Comparison of ENCODE assay signal across 8 cellular contexts in the genomic region with DNA sequence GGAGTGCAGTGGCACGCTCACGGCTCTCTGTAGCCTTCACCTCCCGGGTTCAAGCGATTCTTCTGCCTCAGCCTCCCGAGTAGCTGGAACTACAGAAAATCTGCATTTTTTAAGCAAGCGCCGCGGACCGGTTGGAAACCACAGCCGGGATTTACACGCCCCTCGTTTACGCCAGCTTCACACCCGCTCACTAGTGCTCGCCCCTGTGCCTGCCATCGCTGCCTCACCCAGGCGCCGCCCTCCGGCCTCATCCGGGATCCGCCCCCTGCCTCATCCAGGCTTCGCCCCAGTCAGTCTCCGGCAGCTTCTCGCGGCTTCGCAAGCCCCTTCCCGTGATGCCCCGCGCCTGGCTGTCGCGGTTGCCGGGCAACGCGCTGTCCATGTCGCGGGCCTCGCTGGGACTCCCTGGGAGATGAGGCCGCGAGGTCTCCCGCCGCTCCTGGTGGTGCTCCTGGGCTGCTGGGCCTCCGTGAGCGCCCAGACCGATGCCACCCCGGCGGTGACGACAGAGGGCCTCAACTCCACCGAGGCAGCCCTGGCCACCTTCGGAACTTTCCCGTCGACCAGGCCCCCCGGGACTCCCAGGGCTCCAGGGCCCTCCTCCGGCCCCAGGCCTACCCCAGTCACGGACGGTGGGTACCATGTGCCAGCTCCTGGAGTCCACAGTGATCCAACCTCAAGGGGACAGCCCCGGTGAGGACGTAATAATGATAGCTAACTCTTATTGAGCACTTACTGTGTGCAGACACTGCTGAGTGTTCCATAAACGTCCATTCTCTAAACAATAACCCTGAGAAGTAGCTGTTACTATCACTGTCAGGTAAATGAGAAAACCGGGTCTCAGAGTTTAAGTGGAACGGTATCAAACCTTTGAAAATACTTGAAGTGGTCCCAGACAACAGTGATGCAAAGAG. TPM values are rescaled to one million over a fixed set of nuclear protein-coding genes. Genes with fewer than 3 reads are reported as not detected.
DNase-seq lines count a peak whose midpoint lies in the region; ATAC-seq and TF ChIP-seq lines count a peak whose summit lies in the region.

A gene (plus strand): TSS at position 359 of the 914 bp plus-strand sequence. CDS start 54 bp downstream, at position 413.

- peak within 1 kb of the TSS; percentile 84 for H2AFZ ChIP-seq in H9 (ENCODE audit: low read length)

- H3K4me2 ChIP-seq in H9 (ENCODE audit: insufficient read depth, insufficient read length, low read length), result peak within 1 kb of the TSS; percentile 94

- 0 out of 2 replicates have a peak within 1 kb of the TSS, but pooled peaks have one; percentile 77 for H2BK15ac ChIP-seq in H9 (ENCODE audit: low read depth, low read length)

- H4K5ac ChIP-seq in H9 (ENCODE audit: insufficient read length, low read depth, low read length), result no peak within 1 kb of the TSS

- H3K27ac ChIP-seq in H9 (ENCODE audit: insufficient read length, low read depth, low read length), result no peak within 1 kb of the TSS

- no peaks in the 10 kb centered on the region for H3K27me3 Mint-ChIP-seq in H9 (ENCODE audit: low read depth)
- no peaks in the 10 kb centered on the region for H3K27me3 Mint-ChIP-seq in nephron (ENCODE audit: low read depth)

- H3K9me3 ChIP-seq in ES-I3 (ENCODE audit: control insufficient read depth, insufficient read depth, low read length) (no peaks in the 10 kb centered on the region), H9 (ENCODE audit: control insufficient read depth, low read depth, low read length) (no peaks in the 10 kb centered on the region), MG63 (no peaks in the 10 kb centered on the region)

- no peak within 1 kb of the TSS for H2BK5ac ChIP-seq in H9 (ENCODE audit: insufficient read length, low read length)

- no peak within 1 kb of the TSS for H4K8ac ChIP-seq in H9 (replicated peaks; ENCODE audit: insufficient read length, low read depth, low read length)

- H3K36me3 ChIP-seq in ES-I3 (ENCODE audit: insufficient read depth, low read length) (no peaks in the 10 kb centered on the region), MG63 (no peaks in the 10 kb centered on the region; the same call in 1 of the 2 replicates)

- no peaks in the 10 kb centered on the region for H3K9me3 Mint-ChIP-seq in H9
- no peaks in the 10 kb centered on the region for H3K9me3 Mint-ChIP-seq in nephron

- WGBS in H9 (ENCODE audit: extremely low coverage, insufficient read length, low lambda C conversion rate), result no CpG with 5 or more reads among the region's 60 CpGs

- no peaks in the 10 kb centered on the region for H3K79me1 ChIP-seq in H9 (ENCODE audit: insufficient read depth, low read depth, low read length, poor library complexity, severe bottlenecking)

- H3K4me1 ChIP-seq in ES-I3 (ENCODE audit: insufficient read depth, low read length), result no peaks in the 10 kb centered on the region; the same call in 1 of the 2 replicates
- no peaks in the 10 kb centered on the region for H3K4me1 ChIP-seq in H9 (ENCODE audit: insufficient read depth, low read length)

- H3K27me3 ChIP-seq in H9 (ENCODE audit: insufficient read depth, low read length), result no peaks in the 10 kb centered on the region
- no peaks in the 10 kb centered on the region for H3K27me3 ChIP-seq in MG63

- peak within 1 kb of the TSS; percentile 91 for H3K14ac ChIP-seq in H9 (ENCODE audit: insufficient read depth, low read length)

- no peak within 1 kb of the TSS for H2AK5ac ChIP-seq in H9 (ENCODE audit: insufficient read length, low read length)

- peak; percentile 100 for ATAC-seq in stimulated activated naive CD8-positive, alpha-beta T cell treated with anti-CD3 and anti-CD28 coated beads, Interleukin-15, Interleukin-2, amounts not matched to agents 100 U/mL and 50 U/mL, for 24 hours

- peak within 1 kb of the TSS; percentile 78 for H3K18ac ChIP-seq in H9 (ENCODE audit: insufficient read length, low read depth, low read length)

- H2BK120ac ChIP-seq in H9 (ENCODE audit: low read depth, low read length, poor library complexity, severe bottlenecking), result no peak within 1 kb of the TSS

- no peaks in the 10 kb centered on the region for H4K20me1 ChIP-seq in H9 (ENCODE audit: control insufficient read depth, insufficient read depth, insufficient read length)

- TF ChIP-seq CTCF in H9 (conservative IDR thresholded peaks at IDR 0.05) (no peak), fibroblast of the aortic adventitia (IDR thresholded peaks at IDR 0.05; ENCODE audit: insufficient read depth, low read length) (no peak), nephron (IDR thresholded peaks at IDR 0.05; ENCODE audit: unreplicated experiment in 3 of 3) (no peak)

- no peak within 1 kb of the TSS for H3K56ac ChIP-seq in H9 (ENCODE audit: insufficient read length, low read depth, low read length)

- peak within 1 kb of the TSS; percentile 83 to 84 for H3K4me3 Mint-ChIP-seq in H9
- H3K4me3 Mint-ChIP-seq in nephron, result peak within 1 kb of the TSS; percentile 83 to 89 (median 84)

- H3K4me3 ChIP-seq in MG63 (peak within 1 kb of the TSS; percentile 69), fibroblast of the aortic adventitia (ENCODE audit: low read depth, low read length) (peak within 1 kb of the TSS; percentile 81)

- no peak within 1 kb of the TSS for H2BK12ac ChIP-seq in H9 (ENCODE audit: insufficient read length, low read depth, low read length)

- H4K91ac ChIP-seq in H9 (ENCODE audit: insufficient read length, low read depth, low read length), result no peak within 1 kb of the TSS

- H3K27ac Mint-ChIP-seq in H9, result no peak within 1 kb of the TSS
- H3K27ac Mint-ChIP-seq in nephron, result peak within 1 kb of the TSS in 2 of 3 experiments; percentile 64 to 75

- H3K23ac ChIP-seq in H9 (ENCODE audit: insufficient read length, low read depth, low read length), result no peak within 1 kb of the TSS

- H3K36me3 Mint-ChIP-seq in H9 (ENCODE audit: insufficient read depth in 1 of 3, low read depth in 3 of 3) (no peaks in the 10 kb centered on the region), nephron (ENCODE audit: low read depth) (peaks cover 6% of the 10 kb centered on the region)

- H3K9ac ChIP-seq in ES-I3 (ENCODE audit: low read depth, low read length), result peak within 1 kb of the TSS; percentile 98
- peak within 1 kb of the TSS; percentile 81 for H3K9ac ChIP-seq in H9 (ENCODE audit: extremely low read depth, insufficient read length, low read length)

- no peak within 1 kb of the TSS; the same call in 1 of the 2 replicates for H3K4ac ChIP-seq in H9 (ENCODE audit: low read depth, low read length)

- DNase-seq in H9 (peak; percentile 99), MG63 (peak; percentile 98), SHP77 treated with DMSO at 0.1 percent for 48 hours (lab: John Stamatoyannopoulos, UW) (peak; percentile 84), activated gamma-delta T cell (lab: John Stamatoyannopoulos, UW) (peak; percentile 90), fibroblast of the aortic adventitia (ENCODE audit: low read depth) (peak; percentile 89)
- DNase-seq in stimulated activated naive CD8-positive, alpha-beta T cell treated with anti-CD3 and anti-CD28 coated beads, Interleukin-15, Interleukin-2, amounts not matched to agents 100 U/mL and 50 U/mL, for 24 hours, result peak; percentile 98

- no peak within 1 kb of the TSS for H2BK20ac ChIP-seq in H9 (ENCODE audit: low read depth, low read length, poor library complexity, severe bottlenecking)

- H3K79me2 ChIP-seq in H9 (ENCODE audit: insufficient read depth, low read length), result no peaks in the 10 kb centered on the region

- no peak within 1 kb of the TSS for H3T11ph ChIP-seq in H9 (ENCODE audit: low read length)

- H3K23me2 ChIP-seq in H9 (ENCODE audit: insufficient read length, low read depth, low read length, poor library complexity, severe bottlenecking), result peaks cover 5% of the 10 kb centered on the region

- H3K4me1 Mint-ChIP-seq in H9, result peaks cover 3 to 4% of the 10 kb centered on the region in 2 experiments
- H3K4me1 Mint-ChIP-seq in nephron, result no peaks in the 10 kb centered on the region

RNA-seq across cellular contexts. Expression of the gene that starts here (rescaled TPM):
- total RNA-seq in H9 (2021) (10.9 and 11.1 TPM in 2 replicates), fibroblast of the aortic adventitia (ENCODE audit: low replicate concordance) (46.3 and 80.4 TPM in 2 replicates)
- 19.6 and 47.5 TPM in 2 replicates for total RNA-seq in MG63 (2014; rRNA removed; shearing (Covaris generic); ENCODE audit: low replicate concordance)

Comparison
In these comparisons a context has a peak if more than half of its experiments do, and no peak if none do; other contexts are left out.
1. H3K27ac Mint-ChIP-seq: peak in nephron (2 of 3); none in H9 (0 of 3).
2. Peak in every context shown above with its lines, with median percentiles within 50 percentile points of each other: DNase-seq.